In genomic region chr2:61775956-61776570, GRCh38 we compare ENCODE assay signal across 1 cellular context.
A peak's percentile ranks its signal among the peaks of the same experiment; 100 is the strongest.
TF ChIP-seq lines count a peak whose summit lies in the region.

No MANE protein-coding gene starts in this region.

TF ChIP-seq in GM12878, 131 proteins besides CTCF, POLR2A, EP300 and RAD21 (continued from another document):
- TF ChIP-seq, protein P1, sequence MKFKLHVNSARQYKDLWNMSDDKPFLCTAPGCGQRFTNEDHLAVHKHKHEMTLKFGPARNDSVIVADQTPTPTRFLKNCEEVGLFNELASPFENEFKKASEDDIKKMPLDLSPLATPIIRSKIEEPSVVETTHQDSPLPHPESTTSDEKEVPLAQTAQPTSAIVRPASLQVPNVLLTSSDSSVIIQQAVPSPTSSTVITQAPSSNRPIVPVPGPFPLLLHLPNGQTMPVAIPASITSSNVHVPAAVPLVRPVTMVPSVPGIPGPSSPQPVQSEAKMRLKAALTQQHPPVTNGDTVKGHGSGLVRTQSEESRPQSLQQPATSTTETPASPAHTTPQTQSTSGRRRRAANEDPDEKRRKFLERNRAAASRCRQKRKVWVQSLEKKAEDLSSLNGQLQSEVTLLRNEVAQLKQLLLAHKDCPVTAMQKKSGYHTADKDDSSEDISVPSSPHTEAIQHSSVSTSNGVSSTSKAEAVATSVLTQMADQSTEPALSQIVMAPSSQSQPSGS (IDR thresholded peaks at IDR 0.05; ENCODE audit: low read length): peak; percentile 32; the same call in 1 of the 2 replicates
- peak; percentile 76 to 77; a peak in 2 of 4 replicates for TF ChIP-seq BHLHE40 (IDR thresholded peaks at IDR 0.05; ENCODE audit: borderline replicate concordance in 1 of 2, low read depth in 2 of 2, low read length in 1 of 2)
- peak; percentile 49; the same call in 1 of the 2 replicates for TF ChIP-seq BCL11A (IDR thresholded peaks at IDR 0.05; ENCODE audit: low read depth, low read length)
- TF ChIP-seq SMAD1 (IDR thresholded peaks at IDR 0.05; ENCODE audit: low read depth, partially characterized antibody): peak; percentile 25
- TF ChIP-seq TAF1 (IDR thresholded peaks at IDR 0.05; ENCODE audit: borderline replicate concordance, low read depth, low read length): no peak
- peak; percentile 78; the same call in 1 of the 2 replicates for TF ChIP-seq NBN (IDR thresholded peaks at IDR 0.05)
- peak; percentile 98 for TF ChIP-seq SPI1 (IDR thresholded peaks at IDR 0.05; ENCODE audit: borderline replicate concordance, insufficient read depth, low read depth, low read length)
- 0 out of 2 replicates have a peak, but pooled peaks have one; percentile 54 for TF ChIP-seq RCOR1 (conservative IDR thresholded peaks at IDR 0.05; ENCODE audit: low read depth, low read length)
- peak; percentile 98 to 99 for TF ChIP-seq IKZF2 (IDR thresholded peaks at IDR 0.05)
- TF ChIP-seq, protein P2, sequence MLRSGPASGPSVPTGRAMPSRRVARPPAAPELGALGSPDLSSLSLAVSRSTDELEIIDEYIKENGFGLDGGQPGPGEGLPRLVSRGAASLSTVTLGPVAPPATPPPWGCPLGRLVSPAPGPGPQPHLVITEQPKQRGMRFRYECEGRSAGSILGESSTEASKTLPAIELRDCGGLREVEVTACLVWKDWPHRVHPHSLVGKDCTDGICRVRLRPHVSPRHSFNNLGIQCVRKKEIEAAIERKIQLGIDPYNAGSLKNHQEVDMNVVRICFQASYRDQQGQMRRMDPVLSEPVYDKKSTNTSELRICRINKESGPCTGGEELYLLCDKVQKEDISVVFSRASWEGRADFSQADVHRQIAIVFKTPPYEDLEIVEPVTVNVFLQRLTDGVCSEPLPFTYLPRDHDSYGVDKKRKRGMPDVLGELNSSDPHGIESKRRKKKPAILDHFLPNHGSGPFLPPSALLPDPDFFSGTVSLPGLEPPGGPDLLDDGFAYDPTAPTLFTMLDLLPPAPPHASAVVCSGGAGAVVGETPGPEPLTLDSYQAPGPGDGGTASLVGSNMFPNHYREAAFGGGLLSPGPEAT (IDR thresholded peaks at IDR 0.05; ENCODE audit: low read depth): peak; percentile 93
- TF ChIP-seq IRF5 (IDR thresholded peaks at IDR 0.05; ENCODE audit: borderline replicate concordance): no peak
- TF ChIP-seq TARDBP (IDR thresholded peaks at IDR 0.05; ENCODE audit: borderline replicate concordance): no peak
- peak; percentile 59; the same call in 1 of the 2 replicates for TF ChIP-seq MLLT1 (IDR thresholded peaks at IDR 0.05)
- no peak for TF ChIP-seq PML (IDR thresholded peaks at IDR 0.05; ENCODE audit: low read length)
- TF ChIP-seq SREBF1 (IDR thresholded peaks at IDR 0.05; ENCODE audit: low read length): no peak
- TF ChIP-seq, protein P3, sequence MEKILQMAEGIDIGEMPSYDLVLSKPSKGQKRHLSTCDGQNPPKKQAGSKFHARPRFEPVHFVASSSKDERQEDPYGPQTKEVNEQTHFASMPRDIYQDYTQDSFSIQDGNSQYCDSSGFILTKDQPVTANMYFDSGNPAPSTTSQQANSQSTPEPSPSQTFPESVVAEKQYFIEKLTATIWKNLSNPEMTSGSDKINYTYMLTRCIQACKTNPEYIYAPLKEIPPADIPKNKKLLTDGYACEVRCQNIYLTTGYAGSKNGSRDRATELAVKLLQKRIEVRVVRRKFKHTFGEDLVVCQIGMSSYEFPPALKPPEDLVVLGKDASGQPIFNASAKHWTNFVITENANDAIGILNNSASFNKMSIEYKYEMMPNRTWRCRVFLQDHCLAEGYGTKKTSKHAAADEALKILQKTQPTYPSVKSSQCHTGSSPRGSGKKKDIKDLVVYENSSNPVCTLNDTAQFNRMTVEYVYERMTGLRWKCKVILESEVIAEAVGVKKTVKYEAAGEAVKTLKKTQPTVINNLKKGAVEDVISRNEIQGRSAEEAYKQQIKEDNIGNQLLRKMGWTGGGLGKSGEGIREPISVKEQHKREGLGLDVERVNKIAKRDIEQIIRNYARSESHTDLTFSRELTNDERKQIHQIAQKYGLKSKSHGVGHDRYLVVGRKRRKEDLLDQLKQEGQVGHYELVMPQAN (conservative IDR thresholded peaks at IDR 0.05): no peak
- TF ChIP-seq, protein P4, sequence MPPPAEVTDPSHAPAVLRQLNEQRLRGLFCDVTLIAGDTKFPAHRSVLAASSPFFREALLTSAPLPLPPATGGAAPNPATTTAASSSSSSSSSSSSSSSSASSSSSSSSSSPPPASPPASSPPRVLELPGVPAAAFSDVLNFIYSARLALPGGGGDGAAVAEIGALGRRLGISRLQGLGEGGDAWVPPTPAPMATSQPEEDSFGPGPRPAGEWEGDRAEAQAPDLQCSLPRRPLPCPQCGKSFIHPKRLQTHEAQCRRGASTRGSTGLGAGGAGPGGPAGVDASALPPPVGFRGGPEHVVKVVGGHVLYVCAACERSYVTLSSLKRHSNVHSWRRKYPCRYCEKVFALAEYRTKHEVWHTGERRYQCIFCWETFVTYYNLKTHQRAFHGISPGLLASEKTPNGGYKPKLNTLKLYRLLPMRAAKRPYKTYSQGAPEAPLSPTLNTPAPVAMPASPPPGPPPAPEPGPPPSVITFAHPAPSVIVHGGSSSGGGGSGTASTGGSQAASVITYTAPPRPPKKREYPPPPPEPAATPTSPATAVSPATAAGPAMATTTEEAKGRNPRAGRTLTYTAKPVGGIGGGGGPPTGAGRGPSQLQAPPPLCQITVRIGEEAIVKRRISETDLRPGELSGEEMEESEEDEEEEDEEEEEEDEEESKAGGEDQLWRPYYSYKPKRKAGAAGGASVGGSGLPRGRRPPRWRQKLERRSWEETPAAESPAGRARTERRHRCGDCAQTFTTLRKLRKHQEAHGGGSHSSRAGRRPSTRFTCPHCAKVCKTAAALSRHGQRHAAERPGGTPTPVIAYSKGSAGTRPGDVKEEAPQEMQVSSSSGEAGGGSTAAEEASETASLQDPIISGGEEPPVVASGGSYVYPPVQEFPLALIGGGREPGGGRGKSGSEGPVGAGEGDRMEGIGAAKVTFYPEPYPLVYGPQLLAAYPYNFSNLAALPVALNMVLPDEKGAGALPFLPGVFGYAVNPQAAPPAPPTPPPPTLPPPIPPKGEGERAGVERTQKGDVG (CRISPR knock-in tag; IDR thresholded peaks at IDR 0.05): no peak
- TF ChIP-seq, protein P5, sequence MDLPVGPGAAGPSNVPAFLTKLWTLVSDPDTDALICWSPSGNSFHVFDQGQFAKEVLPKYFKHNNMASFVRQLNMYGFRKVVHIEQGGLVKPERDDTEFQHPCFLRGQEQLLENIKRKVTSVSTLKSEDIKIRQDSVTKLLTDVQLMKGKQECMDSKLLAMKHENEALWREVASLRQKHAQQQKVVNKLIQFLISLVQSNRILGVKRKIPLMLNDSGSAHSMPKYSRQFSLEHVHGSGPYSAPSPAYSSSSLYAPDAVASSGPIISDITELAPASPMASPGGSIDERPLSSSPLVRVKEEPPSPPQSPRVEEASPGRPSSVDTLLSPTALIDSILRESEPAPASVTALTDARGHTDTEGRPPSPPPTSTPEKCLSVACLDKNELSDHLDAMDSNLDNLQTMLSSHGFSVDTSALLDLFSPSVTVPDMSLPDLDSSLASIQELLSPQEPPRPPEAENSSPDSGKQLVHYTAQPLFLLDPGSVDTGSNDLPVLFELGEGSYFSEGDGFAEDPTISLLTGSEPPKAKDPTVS (IDR thresholded peaks at IDR 0.05; ENCODE audit: low read depth, low read length): no peak
- TF ChIP-seq RUNX3 (IDR thresholded peaks at IDR 0.05; ENCODE audit: low read length): peak; percentile 90
- peak; percentile 57; the same call in 1 of the 2 replicates for TF ChIP-seq CHD2 (IDR thresholded peaks at IDR 0.05; ENCODE audit: borderline replicate concordance, low read depth, low read length)
- TF ChIP-seq SKIL (IDR thresholded peaks at IDR 0.05; ENCODE audit: low read depth, poor library complexity, severe bottlenecking): peak; percentile 51
- peak; percentile 24; the same call in 1 of the 2 replicates for TF ChIP-seq HCFC1 (IDR thresholded peaks at IDR 0.05; ENCODE audit: low read length)
- peak; percentile 89 for TF ChIP-seq IKZF1 (conservative IDR thresholded peaks at IDR 0.05)
- TF ChIP-seq DPF2 (IDR thresholded peaks at IDR 0.05): peak; percentile 92
- no peak for TF ChIP-seq CREB1 (IDR thresholded peaks at IDR 0.05; ENCODE audit: low read depth)
- TF ChIP-seq RAD51 (IDR thresholded peaks at IDR 0.05): peak; percentile 23
- TF ChIP-seq MEF2B (IDR thresholded peaks at IDR 0.05; ENCODE audit: partially characterized antibody, poor library complexity, severe bottlenecking): no peak
- TF ChIP-seq IRF4 (IDR thresholded peaks at IDR 0.05; ENCODE audit: low read depth, low read length): peak; percentile 70; the same call in 1 of the 2 replicates
